Comparison of ENCODE assay signal across 1 cellular context in genomic region chr12:31117203-31118011, GRCh38.
TF ChIP-seq lines count a peak whose summit lies in the region.

No MANE protein-coding gene starts in this region.

TF ChIP-seq in HEK293, 187 proteins besides CTCF, POLR2A, EP300 and RAD21 (continued from another document):
- TF ChIP-seq HIC1 (tag by site-specific recombination; IDR thresholded peaks at IDR 0.05) (no peak), ZBTB20 (tag by site-specific recombination; IDR thresholded peaks at IDR 0.05) (peak; percentile 46; the same call in 1 of the 2 replicates), TCF7L2 (IDR thresholded peaks at IDR 0.05; ENCODE audit: borderline replicate concordance, low read depth, low read length) (no peak), EGR2 (tag by site-specific recombination; IDR thresholded peaks at IDR 0.05; ENCODE audit: low read depth) (peak; percentile 65), ZNF549 (tag by site-specific recombination; IDR thresholded peaks at IDR 0.05) (no peak), MZF1 (tag by site-specific recombination; IDR thresholded peaks at IDR 0.05; ENCODE audit: borderline replicate concordance) (peak; percentile 80), ZNF843 (tag by site-specific recombination; IDR thresholded peaks at IDR 0.05) (0 out of 2 replicates have a peak, but pooled peaks have one; percentile 21), KLF9 (tag by site-specific recombination; IDR thresholded peaks at IDR 0.05; ENCODE audit: low read depth) (peak; percentile 47; the same call in 1 of the 2 replicates), ZBTB17 (tag by site-specific recombination; IDR thresholded peaks at IDR 0.05) (peak; percentile 51), GLIS2 (tag by site-specific recombination; IDR thresholded peaks at IDR 0.05) (peak; percentile 97), ZNF473 (tag by site-specific recombination; IDR thresholded peaks at IDR 0.05) (no peak), PATZ1 (tag by site-specific recombination; IDR thresholded peaks at IDR 0.05) (peak; percentile 77), KLF7 (tag by site-specific recombination; IDR thresholded peaks at IDR 0.05; ENCODE audit: borderline replicate concordance) (0 out of 2 replicates have a peak, but pooled peaks have one; percentile 20), ZNF785 (tag by site-specific recombination; IDR thresholded peaks at IDR 0.05) (no peak), GLIS1 (tag by site-specific recombination; IDR thresholded peaks at IDR 0.05) (peak; percentile 99), ZNF776 (tag by site-specific recombination; IDR thresholded peaks at IDR 0.05; ENCODE audit: borderline replicate concordance) (no peak), GFI1B (tag by site-specific recombination; IDR thresholded peaks at IDR 0.05) (no peak), REPIN1 (tag by site-specific recombination; IDR thresholded peaks at IDR 0.05; ENCODE audit: low read depth) (no peak), ZNF660 (tag by site-specific recombination; IDR thresholded peaks at IDR 0.05) (peak; percentile 46; the same call in 1 of the 2 replicates), ZNF501 (tag by site-specific recombination; IDR thresholded peaks at IDR 0.05) (peak; percentile 49; the same call in 1 of the 2 replicates), ZNF335 (tag by site-specific recombination; conservative IDR thresholded peaks at IDR 0.05) (peak; percentile 98), PRDM10 (tag by site-specific recombination; IDR thresholded peaks at IDR 0.05) (peak; percentile 92), ZNF571 (tag by site-specific recombination; IDR thresholded peaks at IDR 0.05) (no peak), ZNF391 (tag by site-specific recombination; IDR thresholded peaks at IDR 0.05; ENCODE audit: borderline replicate concordance, low read depth) (peak; percentile 19; the same call in 1 of the 2 replicates), ZIC2 (tag by site-specific recombination; IDR thresholded peaks at IDR 0.05) (peak; percentile 87), ZNF18 (tag by site-specific recombination; IDR thresholded peaks at IDR 0.05) (no peak), ZNF366 (tag by site-specific recombination; conservative IDR thresholded peaks at IDR 0.05) (peak; percentile 58), KLF8 (tag by site-specific recombination; IDR thresholded peaks at IDR 0.05) (no peak), ZNF621 (tag by site-specific recombination; IDR thresholded peaks at IDR 0.05) (no peak), ZBTB10 (tag by site-specific recombination; IDR thresholded peaks at IDR 0.05) (peak; percentile 86), SP2 (tag by site-specific recombination; IDR thresholded peaks at IDR 0.05) (peak; percentile 58), ZSCAN5A (tag by site-specific recombination; IDR thresholded peaks at IDR 0.05) (no peak), ZNF404 (tag by site-specific recombination; IDR thresholded peaks at IDR 0.05) (no peak), ZNF639 (tag by site-specific recombination; IDR thresholded peaks at IDR 0.05) (no peak), ZNF658 (tag by site-specific recombination; IDR thresholded peaks at IDR 0.05) (no peak), INSM2 (tag by site-specific recombination; IDR thresholded peaks at IDR 0.05) (no peak), SP3 (tag by site-specific recombination; IDR thresholded peaks at IDR 0.05) (peak; percentile 57; the same call in 1 of the 2 replicates), SCRT1 (tag by site-specific recombination; IDR thresholded peaks at IDR 0.05; ENCODE audit: borderline replicate concordance) (no peak), ZNF223 (tag by site-specific recombination; IDR thresholded peaks at IDR 0.05) (no peak), ZSCAN18 (tag by site-specific recombination; IDR thresholded peaks at IDR 0.05) (no peak), ZNF341 (tag by site-specific recombination; IDR thresholded peaks at IDR 0.05; ENCODE audit: low read depth) (peak; percentile 52), ZNF792 (tag by site-specific recombination; IDR thresholded peaks at IDR 0.05) (no peak), ZEB2 (tag by site-specific recombination; IDR thresholded peaks at IDR 0.05) (peak; percentile 83), ZXDB (tag by site-specific recombination; IDR thresholded peaks at IDR 0.05) (0 out of 2 replicates have a peak, but pooled peaks have one; percentile 47)
